7 cellular contexts compared by ENCODE assay signal in genomic region chr16:57811340-57811739, GRCh38. TPM values are rescaled to one million over a fixed set of nuclear protein-coding genes. Genes with fewer than 3 reads are reported as not detected.
A peak's percentile ranks its signal among the peaks of the same experiment; 100 is the strongest.
DNase-seq lines count a peak whose midpoint lies in the region; ATAC-seq, FAIRE-seq and TF ChIP-seq lines count a peak whose summit lies in the region.
"Not testable (repeated sequence)": the region's sequence is repeated elsewhere in the genome, so short reads cannot be mapped to it uniquely, and the experiment has no call there.

No MANE protein-coding gene starts in this region.

- in situ Hi-C loops in K562 (cut with MboI), result not testable (repeated sequence)

- 49% methylated on average over 8 of the region's 8 CpGs for WGBS in K562 (ENCODE audit: insufficient coverage, low coverage, missing lambda C conversion rate)
- WGBS in hepatocyte (ENCODE audit: low lambda C conversion rate, missing lambda C conversion rate), result 90% methylated on average over 8 of the region's 8 CpGs
- 90 to 92% methylated on average over 8 of the region's 8 CpGs for WGBS in thyroid gland, 2 donors

- peak overlapping the region in 1 of 2 experiments; percentile 60; a peak in 2 of 4 replicates for H3K9ac ChIP-seq in K562 (ENCODE audit: insufficient read depth in 1 of 2, low read depth in 2 of 2, low read length in 2 of 2)

- CTCF ChIA-PET in Calu3 (lab: Charles Lee); K562 (lab: Yijun Ruan, JAX; ENCODE audit: low intra/inter-chr PET ratio): not testable (repeated sequence)
- CTCF ChIA-PET in RWPE1 (lab: Yijun Ruan, JAX), result interaction anchor here (0.7 kb wide), 1 partner anchor 52 kb away, joined by 3 read pairs; no protein-coding TSS in a partner anchor
- CTCF ChIA-PET in activated CD4-positive, alpha-beta memory T cell treated with anti-CD3 and anti-CD28 coated beads for 36 hours (lab: Charles Lee), result interaction anchor here (0.6 to 1.5 kb wide), 3 partner anchors 11 to 689 kb away, joined by 3 to 4 read pairs (median 4); partner anchors contain the start of gene NDRG4

- not testable (repeated sequence) for H3K27me3 Mint-ChIP-seq in Calu3 (ENCODE audit: unreplicated experiment); activated CD4-positive, alpha-beta memory T cell treated with anti-CD3 and anti-CD28 coated beads for 36 hours; natural killer cell (ENCODE audit: low read depth in 2 of 2)

- not testable (repeated sequence) for H3K9me2 ChIP-seq in hepatocyte (replicated peaks; ENCODE audit: insufficient read depth)

- peak overlapping the region; percentile 97 for H3K27ac ChIP-seq in RWPE1
- peak overlapping the region; percentile 80; the same call in 1 of the 3 replicates for H3K27ac ChIP-seq in K562 (ENCODE audit: extremely low read depth, low read depth, low read length)
- H3K27ac ChIP-seq in hepatocyte, result peak overlapping the region; percentile 92
- H3K27ac ChIP-seq in thyroid gland, result peak overlapping the region in 2 of 3 donors; percentile 91 to 98

- not testable (repeated sequence) for H3K27me3 ChIP-seq in K562 (ENCODE audit: control insufficient read depth in 2 of 2, insufficient read depth in 2 of 2, low read length in 2 of 2); hepatocyte; thyroid gland

- not testable (repeated sequence) for TF ChIP-seq RAD21 in K562 (CRISPR knock-in tag; conservative IDR thresholded peaks at IDR 0.05 in 1 of 2, IDR thresholded peaks at IDR 0.05 in 1 of 2)

- H3K9me1 ChIP-seq in K562 (ENCODE audit: control insufficient read depth, insufficient read depth, low read length), result not testable (repeated sequence)

- H3K79me2 ChIP-seq in K562 (ENCODE audit: control insufficient read depth, insufficient read depth, low read length); hepatocyte: not testable (repeated sequence)

- not testable (repeated sequence) for H3K4me3 Mint-ChIP-seq in Calu3 (ENCODE audit: low read depth, unreplicated experiment); activated CD4-positive, alpha-beta memory T cell treated with anti-CD3 and anti-CD28 coated beads for 36 hours; natural killer cell

- H3K4me2 ChIP-seq in K562 (ENCODE audit: insufficient read depth, low read length), result peak overlapping the region; percentile 77; the same call in 1 of the 2 replicates
- not testable (repeated sequence) for H3K4me2 ChIP-seq in hepatocyte

- not testable (repeated sequence) for DNase-seq in Calu3; RWPE1 (ENCODE audit: low spot score); activated CD4-positive, alpha-beta memory T cell treated with anti-CD3 and anti-CD28 coated beads for 36 hours; K562 (ENCODE audit: extremely low read depth in 1 of 4, low spot score in 3 of 4); hepatocyte (ENCODE audit: low spot score); natural killer cell; thyroid gland

- BruUV-seq in Calu3 (replicated peaks; lab: Mats Ljungman, UMichigan); K562 (replicated peaks; lab: Mats Ljungman, UMichigan): not testable (repeated sequence)

- peaks cover 31 to 35% of the 10 kb centered on the region in 2 experiments for H3K4me1 ChIP-seq in K562 (replicated peaks in 1 of 2; ENCODE audit: control insufficient read depth in 2 of 2, insufficient read depth in 2 of 2, low read length in 2 of 2)
- H3K4me1 ChIP-seq in hepatocyte (ENCODE audit: insufficient read depth), result peaks cover 35% of the 10 kb centered on the region
- peaks cover 43 to 65% of the 10 kb centered on the region in 2 donors for H3K4me1 ChIP-seq in thyroid gland

- H2AFZ ChIP-seq in K562 (ENCODE audit: low read depth, low read length), result peak overlapping the region; percentile 58; the same call in 1 of the 2 replicates
- not testable (repeated sequence) for H2AFZ ChIP-seq in hepatocyte

- not testable (repeated sequence) for TF ChIP-seq POLR2A in K562 (conservative IDR thresholded peaks at IDR 0.05); thyroid gland (IDR thresholded peaks at IDR 0.05)

- FAIRE-seq in K562 (lab: Jason Lieb, UNC), result not testable (repeated sequence)

- TF ChIP-seq CTCF in Calu3 (IDR thresholded peaks at IDR 0.05; ENCODE audit: unreplicated experiment); RWPE1 (conservative IDR thresholded peaks at IDR 0.05; ENCODE audit: low read depth); K562 (IDR thresholded peaks at IDR 0.05 in 2 of 3, conservative IDR thresholded peaks at IDR 0.05 in 1 of 3; ENCODE audit: insufficient read depth in 2 of 3, low read depth in 1 of 3, low read length in 3 of 3); hepatocyte (IDR thresholded peaks at IDR 0.05; ENCODE audit: poor library complexity); natural killer cell (IDR thresholded peaks at IDR 0.05); thyroid gland (IDR thresholded peaks at IDR 0.05): not testable (repeated sequence)

- H3K27ac Mint-ChIP-seq in Calu3 (ENCODE audit: unreplicated experiment), result peak overlapping the region; percentile 71
- H3K27ac Mint-ChIP-seq in activated CD4-positive, alpha-beta memory T cell treated with anti-CD3 and anti-CD28 coated beads for 36 hours, result peak overlapping the region; percentile 30
- peak overlapping the region; percentile 95 to 96 for H3K27ac Mint-ChIP-seq in natural killer cell

- peaks cover 31% of the 10 kb centered on the region for H3K36me3 Mint-ChIP-seq in Calu3 (ENCODE audit: insufficient read depth, unreplicated experiment)
- not testable (repeated sequence) for H3K36me3 Mint-ChIP-seq in activated CD4-positive, alpha-beta memory T cell treated with anti-CD3 and anti-CD28 coated beads for 36 hours; natural killer cell

- H3K9me3 Mint-ChIP-seq in Calu3 (ENCODE audit: low read depth, unreplicated experiment); activated CD4-positive, alpha-beta memory T cell treated with anti-CD3 and anti-CD28 coated beads for 36 hours; natural killer cell: not testable (repeated sequence)

- not testable (repeated sequence) for ATAC-seq in K562, natural killer cell

- H3K9me3 ChIP-seq in K562 (replicated peaks; ENCODE audit: control insufficient read depth, insufficient read depth, low read depth, low read length); hepatocyte (ENCODE audit: low read depth); thyroid gland: not testable (repeated sequence)

- intact Hi-C loops in Calu3 (cut with micrococcal nuclease; ENCODE audit: unreplicated experiment); activated CD4-positive, alpha-beta memory T cell treated with anti-CD3 and anti-CD28 coated beads for 36 hours (cut with micrococcal nuclease); K562 (cut with micrococcal nuclease); thyroid gland (cut with DNase I): not testable (repeated sequence)
- intact Hi-C loops in natural killer cell (cut with micrococcal nuclease), result loop anchor here (2.0 to 5.0 kb wide), 4 partner anchors 74 to 234 kb away; partner anchors contain the start of genes ADGRG3 and KATNB1

- H3K4me1 Mint-ChIP-seq in Calu3 (ENCODE audit: low read depth, unreplicated experiment), result peaks cover 82% of the 10 kb centered on the region
- peaks cover 30% of the 10 kb centered on the region for H3K4me1 Mint-ChIP-seq in activated CD4-positive, alpha-beta memory T cell treated with anti-CD3 and anti-CD28 coated beads for 36 hours (ENCODE audit: low read depth)
- peaks cover 58 to 60% of the 10 kb centered on the region in 2 donors for H3K4me1 Mint-ChIP-seq in natural killer cell

- not testable (repeated sequence) for TF ChIP-seq EP300 in K562 (IDR thresholded peaks at IDR 0.05; ENCODE audit: low read length)

- H3K4me3 ChIP-seq in K562; hepatocyte; thyroid gland (replicated peaks in 1 of 3): not testable (repeated sequence)

- POLR2A ChIA-PET in RWPE1 (lab: Yijun Ruan, JAX; ENCODE audit: low non-redundant PET) (interaction anchor here (0.6 kb wide), 1 partner anchor 24 kb away, joined by 4 read pairs; no protein-coding TSS in a partner anchor), K562 (lab: Yijun Ruan, JAX) (interaction anchor here (0.6 kb wide), 1 partner anchor 48 kb away, joined by 3 read pairs; no protein-coding TSS in a partner anchor)
- POLR2A ChIA-PET in activated CD4-positive, alpha-beta memory T cell treated with anti-CD3 and anti-CD28 coated beads for 36 hours (lab: Charles Lee), result interaction anchor here (1.4 kb wide), 1 partner anchor 9 kb away, joined by 3 read pairs; the partner anchor contains the start of gene KIFC3

- not testable (repeated sequence) for H3K36me3 ChIP-seq in K562 (ENCODE audit: control insufficient read depth, insufficient read depth, low read length); hepatocyte (replicated peaks; ENCODE audit: insufficient read depth, low read depth); thyroid gland

- H4K20me1 ChIP-seq in K562 (replicated peaks; ENCODE audit: control insufficient read depth, insufficient read depth, low read length); hepatocyte (ENCODE audit: insufficient read depth, poor library complexity, severe bottlenecking): not testable (repeated sequence)

RNA-seq across cellular contexts. Expression of gene KIFC3, which starts 9.0 kb away (rescaled TPM):
- 64.6 and 68.4 TPM in 2 replicates for total RNA-seq in Calu3 (2022)
- 1 to 10 TPM in 1 of 2 experiments, under 1 TPM in 1; 0.83 to 1.3 TPM for total RNA-seq in activated CD4-positive, alpha-beta memory T cell treated with anti-CD3 and anti-CD28 coated beads for 36 hours
- total RNA-seq in K562 (2011; cell fraction: chromatin; rRNA removed; ENCODE audit: low replicate concordance), result 164 and 411 TPM in 2 replicates
- total RNA-seq in K562 (2011; cell fraction: nucleolus; rRNA removed), result 182 and 194 TPM in 2 replicates
- 159 and 191 TPM in 2 replicates for total RNA-seq in K562 (2011; cell fraction: nucleoplasm; rRNA removed)
- 103 and 106 TPM in 2 replicates for total RNA-seq in K562 (2014; rRNA removed)
- 19.0 and 22.9 TPM in 2 replicates for total RNA-seq in K562 (2014; rRNA removed; fragmentation: Illumina TruSeq; extraction: Trizol)
- total RNA-seq in K562 (2015; rRNA removed; fragmentation: Illumina TruSeq; extraction: Trizol), result 26.2 and 28.4 TPM in 2 replicates
- 94.5 and 105 TPM in 2 replicates for total RNA-seq in K562 (2021)
- polyA plus RNA-seq in K562 (2011; rRNA removed), result 53.3 and 63.5 TPM in 2 replicates
- polyA plus RNA-seq in K562 (2011; cell fraction: cytosol; rRNA removed), result 55.1 and 112 TPM in 2 replicates
- 117 and 212 TPM in 2 replicates for polyA plus RNA-seq in K562 (2011; cell fraction: nucleus; rRNA removed)
- 52.0 and 117 TPM in 2 replicates for polyA plus RNA-seq in K562 (2012)
- 20.2 and 47.1 TPM in 2 replicates for polyA plus RNA-seq in K562 (2014; fragmentation: Illumina TruSeq; extraction: Trizol)
- polyA plus RNA-seq in K562 (2014; fragmentation: Nextera tagmentation; extraction: Ambion mirVana), result under 1 TPM; 0.23 to 0.96 TPM
- polyA plus RNA-seq in K562 (2014; rRNA removed), result 78.1 and 80.3 TPM in 2 replicates
- polyA minus RNA-seq in K562 (2011; rRNA and poly(A)+ RNA removed), result 30.1 and 42.3 TPM in 2 replicates
- polyA minus RNA-seq in K562 (2011; cell fraction: cytosol; rRNA and poly(A)+ RNA removed), result 44.9 and 52.3 TPM in 2 replicates
- polyA minus RNA-seq in K562 (2011; cell fraction: nucleus; rRNA and poly(A)+ RNA removed), result 83.2 and 86.6 TPM in 2 replicates
- total RNA-seq in hepatocyte, result 41.4 and 49.7 TPM in 2 replicates
- 55.3 and 66.5 TPM in 2 replicates for polyA plus RNA-seq in hepatocyte
- 100 to 1,000 TPM in 1 of 3 donors, 10 to 100 TPM in 2; 54.2 to 106 (median 84.9) TPM for total RNA-seq in natural killer cell
- total RNA-seq in thyroid gland, result 100 to 1,000 TPM in 3 of 4 donors, 10 to 100 TPM in 1; 88.8 to 153 (median 132) TPM

Comparison
In these comparisons a context has a peak if more than half of its experiments do, and no peak if none do; other contexts are left out.
1. H3K27ac Mint-ChIP-seq: peak in every context shown above with its lines; median percentile 96 in natural killer cell; 71 in Calu3; 30 in activated CD4-positive, alpha-beta memory T cell treated with anti-CD3 and anti-CD28 coated beads for 36 hours.
2. RNA of gene KIFC3, which starts 9.0 kb away (total RNA-seq): 88.8 to 153 TPM in thyroid gland, 19.0 to 411 TPM in K562, 54.2 to 106 TPM in natural killer cell, 64.6 to 68.4 TPM in Calu3 and 41.4 to 49.7 TPM in hepatocyte; 0.83 to 1.3 TPM in activated CD4-positive, alpha-beta memory T cell treated with anti-CD3 and anti-CD28 coated beads for 36 hours; every median in the first group is over 4 times any median in the second.
3. Peak in every context shown above with its lines, with median percentiles within 50 percentile points of each other: H3K27ac ChIP-seq.